ENCODE assay signal across 2 cellular contexts in genomic region chr17:82273327-82274133, GRCh38.
TF ChIP-seq lines count a peak whose summit lies in the region.

Gene CSNK1D, minus strand, starts transcription at chr17:82273700. Its CDS starts 319 bp downstream, at chr17:82273381.

TF ChIP-seq in HEK293, 187 proteins besides CTCF, POLR2A, EP300 and RAD21 (continued from another document and continues in another):
- TF ChIP-seq, protein P1, sequence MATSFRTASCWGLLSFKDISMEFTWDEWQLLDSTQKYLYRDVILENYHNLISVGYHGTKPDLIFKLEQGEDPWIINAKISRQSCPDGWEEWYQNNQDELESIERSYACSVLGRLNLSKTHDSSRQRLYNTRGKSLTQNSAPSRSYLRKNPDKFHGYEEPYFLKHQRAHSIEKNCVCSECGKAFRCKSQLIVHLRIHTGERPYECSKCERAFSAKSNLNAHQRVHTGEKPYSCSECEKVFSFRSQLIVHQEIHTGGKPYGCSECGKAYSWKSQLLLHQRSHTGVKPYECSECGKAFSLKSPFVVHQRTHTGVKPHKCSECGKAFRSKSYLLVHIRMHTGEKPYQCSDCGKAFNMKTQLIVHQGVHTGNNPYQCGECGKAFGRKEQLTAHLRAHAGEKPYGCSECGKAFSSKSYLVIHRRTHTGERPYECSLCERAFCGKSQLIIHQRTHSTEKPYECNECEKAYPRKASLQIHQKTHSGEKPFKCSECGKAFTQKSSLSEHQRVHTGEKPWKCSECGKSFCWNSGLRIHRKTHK (tag by site-specific recombination; IDR thresholded peaks at IDR 0.05), result no peak
- TF ChIP-seq ZNF76 (tag by site-specific recombination; IDR thresholded peaks at IDR 0.05; ENCODE audit: borderline replicate concordance, low read depth) (peak; percentile 86), ZNF394 (tag by site-specific recombination; IDR thresholded peaks at IDR 0.05; ENCODE audit: borderline replicate concordance) (peak; percentile 74; the same call in 1 of the 2 replicates), HOXA7 (CRISPR knock-in tag; IDR thresholded peaks at IDR 0.05; ENCODE audit: borderline replicate concordance) (no peak), ZFHX2 (tag by site-specific recombination; conservative IDR thresholded peaks at IDR 0.05) (peak; percentile 39; the same call in 1 of the 2 replicates), ZNF433 (tag by site-specific recombination; IDR thresholded peaks at IDR 0.05; ENCODE audit: low read depth) (no peak), ZBTB48 (tag by site-specific recombination; IDR thresholded peaks at IDR 0.05) (peak; percentile 46; the same call in 1 of the 2 replicates), ZNF335 (tag by site-specific recombination; conservative IDR thresholded peaks at IDR 0.05) (peak; percentile 95), ZNF610 (tag by site-specific recombination; IDR thresholded peaks at IDR 0.05; ENCODE audit: borderline replicate concordance) (peak; percentile 81; the same call in 1 of the 2 replicates), ZNF600 (tag by site-specific recombination; IDR thresholded peaks at IDR 0.05) (peak; percentile 88), KLF16 (tag by site-specific recombination; IDR thresholded peaks at IDR 0.05) (peak; percentile 99), ZNF274 (IDR thresholded peaks at IDR 0.05; ENCODE audit: low read length) (no peak), ZNF274 (tag by site-specific recombination; IDR thresholded peaks at IDR 0.05; ENCODE audit: borderline replicate concordance) (no peak), ZNF660 (tag by site-specific recombination; IDR thresholded peaks at IDR 0.05) (peak; percentile 96; the same call in 1 of the 2 replicates), ZNF791 (tag by site-specific recombination; IDR thresholded peaks at IDR 0.05) (no peak), PRDM10 (tag by site-specific recombination; IDR thresholded peaks at IDR 0.05) (peak; percentile 54; the same call in 1 of the 2 replicates), ZNF639 (tag by site-specific recombination; IDR thresholded peaks at IDR 0.05) (peak; percentile 91), ZNF214 (tag by site-specific recombination; IDR thresholded peaks at IDR 0.05; ENCODE audit: borderline replicate concordance) (no peak)
- TF ChIP-seq, protein P2, sequence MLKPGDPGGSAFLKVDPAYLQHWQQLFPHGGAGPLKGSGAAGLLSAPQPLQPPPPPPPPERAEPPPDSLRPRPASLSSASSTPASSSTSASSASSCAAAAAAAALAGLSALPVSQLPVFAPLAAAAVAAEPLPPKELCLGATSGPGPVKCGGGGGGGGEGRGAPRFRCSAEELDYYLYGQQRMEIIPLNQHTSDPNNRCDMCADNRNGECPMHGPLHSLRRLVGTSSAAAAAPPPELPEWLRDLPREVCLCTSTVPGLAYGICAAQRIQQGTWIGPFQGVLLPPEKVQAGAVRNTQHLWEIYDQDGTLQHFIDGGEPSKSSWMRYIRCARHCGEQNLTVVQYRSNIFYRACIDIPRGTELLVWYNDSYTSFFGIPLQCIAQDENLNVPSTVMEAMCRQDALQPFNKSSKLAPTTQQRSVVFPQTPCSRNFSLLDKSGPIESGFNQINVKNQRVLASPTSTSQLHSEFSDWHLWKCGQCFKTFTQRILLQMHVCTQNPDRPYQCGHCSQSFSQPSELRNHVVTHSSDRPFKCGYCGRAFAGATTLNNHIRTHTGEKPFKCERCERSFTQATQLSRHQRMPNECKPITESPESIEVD (tag by site-specific recombination; IDR thresholded peaks at IDR 0.05), result no peak
- TF ChIP-seq, protein P3, sequence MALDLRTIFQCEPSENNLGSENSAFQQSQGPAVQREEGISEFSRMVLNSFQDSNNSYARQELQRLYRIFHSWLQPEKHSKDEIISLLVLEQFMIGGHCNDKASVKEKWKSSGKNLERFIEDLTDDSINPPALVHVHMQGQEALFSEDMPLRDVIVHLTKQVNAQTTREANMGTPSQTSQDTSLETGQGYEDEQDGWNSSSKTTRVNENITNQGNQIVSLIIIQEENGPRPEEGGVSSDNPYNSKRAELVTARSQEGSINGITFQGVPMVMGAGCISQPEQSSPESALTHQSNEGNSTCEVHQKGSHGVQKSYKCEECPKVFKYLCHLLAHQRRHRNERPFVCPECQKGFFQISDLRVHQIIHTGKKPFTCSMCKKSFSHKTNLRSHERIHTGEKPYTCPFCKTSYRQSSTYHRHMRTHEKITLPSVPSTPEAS (tag by site-specific recombination; IDR thresholded peaks at IDR 0.05), result peak; percentile 54; the same call in 1 of the 2 replicates

TF ChIP-seq in SK-N-SH treated with all-trans-retinoic acid at 6 μM for 48 hours, 23 proteins besides CTCF, POLR2A, EP300 and RAD21 (continued from another document):
- no peak for TF ChIP-seq PATZ1 (CRISPR knock-in tag; IDR thresholded peaks at IDR 0.05; ENCODE audit: borderline replicate concordance)
- no peak for TF ChIP-seq POU6F1 (CRISPR knock-in tag; IDR thresholded peaks at IDR 0.05; ENCODE audit: borderline replicate concordance, low read depth)
TF ChIP-seq in SK-N-SH treated with all-trans-retinoic acid at 6 μM for 48 hours: peak in this region for 2.
